9 cellular contexts compared by ENCODE assay signal in genomic region chr2:85215074-85216050, GRCh38.
DNase-seq lines count a peak whose midpoint lies in the region; ATAC-seq and TF ChIP-seq lines count a peak whose summit lies in the region.
"Had no signal": no experiment of that assay in that cellular context is flagged by ENCODE, and none has a peak within 500 bp of the region (broad histone marks: within the 10 kb centered on the region; RNA-seq: fewer than 3 reads in every experiment).

No MANE protein-coding gene starts in this region.

- H3K4me3 ChIP-seq in HCT116 (replicated peaks in 1 of 2; ENCODE audit: low read depth in 1 of 2, low read length in 2 of 2) = no peak overlapping the region

- CTCF ChIA-PET in HCT116 (lab: Charles Lee) (no interaction called here), T-cell (lab: Charles Lee) (no interaction called here)

- POLR2A ChIA-PET in HCT116 (lab: Charles Lee) (no interaction called here), T-cell (lab: Charles Lee) (no interaction called here)

- TF ChIP-seq POLR2A in HCT116 (IDR thresholded peaks at IDR 0.05; ENCODE audit: borderline replicate concordance, extremely low read depth, insufficient read depth, insufficient read length) = no peak

- DNase-seq in HCT116 (ENCODE audit: low read depth, low spot score) (no peak), hypothalamus (lab: John Stamatoyannopoulos, UW) (peak in 31 of 51 donors; percentile 10 to 88 (median 49)), stromal cell of bone marrow (ENCODE audit: low read depth) (peak; percentile 83), T-cell (no peak), glomerular visceral epithelial cell (ENCODE audit: extremely low spot score) (no peak)
- no peak for DNase-seq in activated CD4-positive, alpha-beta T cell treated with anti-CD3 and anti-CD28 coated beads, Interleukin-2, amount 50 U/mL, for 48 hours
- no peak for DNase-seq in stimulated activated CD4-positive, alpha-beta T cell treated with anti-CD3 and anti-CD28 coated beads, Interleukin-4, amount 100 ng/mL, for 1 hour
- DNase-seq: NCI-H446 treated with DMSO at 0.1 percent for 48 hours had no signal

- TF ChIP-seq CTCF in HCT116 (IDR thresholded peaks at IDR 0.05 in 2 of 3, conservative IDR thresholded peaks at IDR 0.05 in 1 of 3; ENCODE audit: borderline replicate concordance in 1 of 3, insufficient read depth in 1 of 3, low read depth in 2 of 3, low read length in 2 of 3) = peak; percentile 16 to 21 (median 18); a peak in 2 of 6 replicates
- peak; percentile 59 for TF ChIP-seq CTCF in VCaP (conservative IDR thresholded peaks at IDR 0.05)

- H3K9me2 ChIP-seq in HCT116 (ENCODE audit: insufficient read depth) = no peaks in the 10 kb centered on the region

- TF ChIP-seq RAD21 in HCT116 (IDR thresholded peaks at IDR 0.05; ENCODE audit: low read depth) = peak; percentile 17

- no peak; the same call in 1 of the 2 replicates for ATAC-seq in HCT116
- no peak for ATAC-seq in T-cell (replicated peaks in 1 of 4)

- no peaks in the 10 kb centered on the region for H3K4me1 ChIP-seq in HCT116 (ENCODE audit: control insufficient read depth in 1 of 2, insufficient read depth in 2 of 2, low read length in 2 of 2)

- intact Hi-C loops in HCT116 (cut with micrococcal nuclease) = no loop called here

- H3K4me2 ChIP-seq in HCT116 (ENCODE audit: low read length) = no peak overlapping the region

- no TSS peak for BruUV-seq in HCT116 (replicated peaks; lab: Mats Ljungman, UMichigan)

- H3K36me3 Mint-ChIP-seq in T-cell = no peaks in the 10 kb centered on the region

- no peaks in the 10 kb centered on the region for H3K79me2 ChIP-seq in HCT116 (ENCODE audit: insufficient read depth, low read length)

- H2AFZ ChIP-seq in HCT116 (ENCODE audit: low read depth, low read length, poor library complexity, severe bottlenecking) = no peak overlapping the region

- no peaks in the 10 kb centered on the region for H3K9me3 ChIP-seq in HCT116 (ENCODE audit: control insufficient read depth in 1 of 2, insufficient read depth in 1 of 2, low read depth in 1 of 2, low read length in 2 of 2)

- peaks cover 34 to 57% of the 10 kb centered on the region in 2 donors for H3K27me3 Mint-ChIP-seq in T-cell

- no peaks in the 10 kb centered on the region for H3K36me3 ChIP-seq in HCT116 (ENCODE audit: control insufficient read depth in 1 of 2, insufficient read depth in 2 of 2, low read length in 2 of 2)

- H4K20me1 ChIP-seq in HCT116 (ENCODE audit: insufficient read depth) = no peaks in the 10 kb centered on the region

- no peaks in the 10 kb centered on the region for H3K9me3 Mint-ChIP-seq in T-cell

- H3K4me1 Mint-ChIP-seq in T-cell = no peaks in the 10 kb centered on the region

- H3K4me3 Mint-ChIP-seq in T-cell = no peak overlapping the region

- RAD21 ChIA-PET in HCT116 (lab: Charles Lee; ENCODE audit: low non-redundant PET in 1 of 2, low total read pairs in 2 of 2, uncharacterized antibody in 2 of 2, unreplicated experiment in 2 of 2) = no interaction called here

- no peak overlapping the region for H3K27ac ChIP-seq in HCT116 (ENCODE audit: low read depth, low read length)
- 0 out of 2 replicates have a peak overlapping the region, but pooled peaks have one; percentile 18 for H3K27ac ChIP-seq in VCaP

- H3K27ac Mint-ChIP-seq in T-cell = no peak overlapping the region

- H3K27me3 ChIP-seq in HCT116 (ENCODE audit: insufficient read depth, low read length) = no peaks in the 10 kb centered on the region

- H3K9ac ChIP-seq in HCT116 (ENCODE audit: low read length) = no peak overlapping the region

TF ChIP-seq in HCT116, 20 proteins besides CTCF, POLR2A, EP300 and RAD21:
- no peak for TF ChIP-seq ELF1 (IDR thresholded peaks at IDR 0.05; ENCODE audit: borderline replicate concordance, low read depth)
- TF ChIP-seq JUND (IDR thresholded peaks at IDR 0.05) = no peak
- no peak for TF ChIP-seq EGR1 (IDR thresholded peaks at IDR 0.05; ENCODE audit: low read depth)
- no peak for TF ChIP-seq MAX (IDR thresholded peaks at IDR 0.05)
TF ChIP-seq in HCT116: peak in this region for 0.

Comparison
In these comparisons a context has a peak if more than half of its experiments do, and no peak if none do; other contexts are left out.
1. DNase-seq: peak in hypothalamus (31 of 51) and stromal cell of bone marrow (single experiment); none in HCT116 (single experiment), T-cell (0 of 34), glomerular visceral epithelial cell (single experiment), activated CD4-positive, alpha-beta T cell treated with anti-CD3 and anti-CD28 coated beads, Interleukin-2, amount 50 U/mL, for 48 hours (0 of 2) and stimulated activated CD4-positive, alpha-beta T cell treated with anti-CD3 and anti-CD28 coated beads, Interleukin-4, amount 100 ng/mL, for 1 hour (single experiment).